In genomic region chr10:132036153-132036886, GRCh38 we compare ENCODE assay signal across 8 cellular contexts. TPM values are rescaled to one million over a fixed set of nuclear protein-coding genes. Genes with fewer than 3 reads are reported as not detected.
DNase-seq lines count a peak whose midpoint lies in the region; ATAC-seq and TF ChIP-seq lines count a peak whose summit lies in the region.

No MANE protein-coding gene starts in this region.

- H3K4me1 Mint-ChIP-seq in CD4-positive, alpha-beta T cell (ENCODE audit: low read depth) = peaks cover 6% of the 10 kb centered on the region
- H3K4me1 Mint-ChIP-seq in T-cell (peaks cover 2 to 15% (median 6%) of the 10 kb centered on the region in 3 donors), progenitor cell of endocrine pancreas (ENCODE audit: low read depth) (peaks cover 5% of the 10 kb centered on the region)
- H3K4me1 Mint-ChIP-seq in activated T-helper 2 cell treated with anti-CD3 and anti-CD28 coated beads, Interferon-gamma antibody, Interleukin-2, Interleukin-4, amounts not matched to agents 10 μg/mL and 5 μg/mL and 100 μg/mL, durations not matched to agents 14 hours and 24 hours and 36 hours (ENCODE audit: low read depth) = no peaks in the 10 kb centered on the region

- peaks cover 45% of the 10 kb centered on the region for H3K27me3 ChIP-seq in CD4-positive, alpha-beta T cell (ENCODE audit: control insufficient read depth, insufficient read depth, low read length)
- H3K27me3 ChIP-seq in cardiac muscle cell = peaks cover 90% of the 10 kb centered on the region

- H3K4me3 Mint-ChIP-seq in CD4-positive, alpha-beta T cell = peak overlapping the region; percentile 25
- H3K4me3 Mint-ChIP-seq in T-cell (peak overlapping the region in 2 of 3 donors; percentile 13 to 53), progenitor cell of endocrine pancreas (ENCODE audit: low read depth) (peak overlapping the region; percentile 55)
- H3K4me3 Mint-ChIP-seq in activated T-helper 2 cell treated with anti-CD3 and anti-CD28 coated beads, Interferon-gamma antibody, Interleukin-2, Interleukin-4, amounts not matched to agents 10 μg/mL and 5 μg/mL and 100 μg/mL, durations not matched to agents 14 hours and 24 hours and 36 hours (ENCODE audit: low read depth) = no peak overlapping the region

- no peaks in the 10 kb centered on the region for H3K4me1 ChIP-seq in cardiac muscle cell (ENCODE audit: low read depth)

- intact Hi-C loops in CD4-positive, alpha-beta T cell (cut with DNase I, micrococcal nuclease) = no loop called here
- intact Hi-C loops in activated T-helper 2 cell treated with anti-CD3 and anti-CD28 coated beads, Interferon-gamma antibody, Interleukin-2, Interleukin-4, amounts not matched to agents 10 μg/mL and 5 μg/mL and 100 μg/mL, durations not matched to agents 14 hours and 24 hours and 36 hours (cut with micrococcal nuclease) = no loop called here

- H3K9me3 ChIP-seq in CD4-positive, alpha-beta T cell (ENCODE audit: control insufficient read depth, low read length) = no peaks in the 10 kb centered on the region
- H3K9me3 ChIP-seq in cardiac muscle cell (ENCODE audit: low read depth) = no peaks in the 10 kb centered on the region

- no peak for TF ChIP-seq CTCF in CD4-positive, alpha-beta T cell (IDR thresholded peaks at IDR 0.05)
- TF ChIP-seq CTCF in cardiac muscle cell (IDR thresholded peaks at IDR 0.05; ENCODE audit: low read depth, low read length) = no peak
- TF ChIP-seq CTCF in progenitor cell of endocrine pancreas (IDR thresholded peaks at IDR 0.05; ENCODE audit: unreplicated experiment) = no peak

- CTCF ChIA-PET in CD4-positive, alpha-beta T cell (lab: Charles Lee) = no interaction called here
- CTCF ChIA-PET in T-cell (lab: Charles Lee) = interaction anchor here in 1 of 2 donors (0.6 kb wide), 1 partner anchor 157 kb away, joined by 4 read pairs; no protein-coding TSS in a partner anchor

- H3K27ac ChIP-seq in CD4-positive, alpha-beta T cell (ENCODE audit: low read depth, low read length) = no peak overlapping the region
- no peak overlapping the region for H3K27ac ChIP-seq in cardiac muscle cell

- H3K36me3 Mint-ChIP-seq in CD4-positive, alpha-beta T cell (ENCODE audit: low read depth) = no peaks in the 10 kb centered on the region
- H3K36me3 Mint-ChIP-seq in T-cell = no peaks in the 10 kb centered on the region
- no peaks in the 10 kb centered on the region for H3K36me3 Mint-ChIP-seq in progenitor cell of endocrine pancreas (ENCODE audit: insufficient read depth)
- no peaks in the 10 kb centered on the region for H3K36me3 Mint-ChIP-seq in activated T-helper 2 cell treated with anti-CD3 and anti-CD28 coated beads, Interferon-gamma antibody, Interleukin-2, Interleukin-4, amounts not matched to agents 10 μg/mL and 5 μg/mL and 100 μg/mL, durations not matched to agents 14 hours and 24 hours and 36 hours (ENCODE audit: low read depth)

- H3K27me3 Mint-ChIP-seq in CD4-positive, alpha-beta T cell = peaks cover 85% of the 10 kb centered on the region
- H3K27me3 Mint-ChIP-seq in T-cell = peaks cover 41 to 74% of the 10 kb centered on the region in 2 donors
- peaks cover 80% of the 10 kb centered on the region for H3K27me3 Mint-ChIP-seq in progenitor cell of endocrine pancreas
- peaks cover 43% of the 10 kb centered on the region for H3K27me3 Mint-ChIP-seq in activated T-helper 2 cell treated with anti-CD3 and anti-CD28 coated beads, Interferon-gamma antibody, Interleukin-2, Interleukin-4, amounts not matched to agents 10 μg/mL and 5 μg/mL and 100 μg/mL, durations not matched to agents 14 hours and 24 hours and 36 hours (ENCODE audit: low read depth)

- no peak for ATAC-seq in CD4-positive, alpha-beta T cell (ENCODE audit: poor library complexity)
- peak in 2 of 4 experiments; percentile 26 to 41 for ATAC-seq in T-cell (replicated peaks in 1 of 4)

- DNase-seq in CD4-positive, alpha-beta T cell = no peak
- no peak for DNase-seq in T-cell
- DNase-seq in cardiac muscle cell (ENCODE audit: low read depth in 1 of 2, low spot score in 1 of 2) = peak; percentile 45 to 64
- no peak for DNase-seq in progenitor cell of endocrine pancreas (ENCODE audit: low spot score, unreplicated experiment)
- no peak for DNase-seq in NCI-H1105 treated with DMSO at 0.1 percent for 48 hours (lab: John Stamatoyannopoulos, UW)
- DNase-seq in epidermal melanocyte (ENCODE audit: insufficient read length, low spot score) = no peak
- DNase-seq in activated CD8-positive, alpha-beta memory T cell treated with anti-CD3 and anti-CD28 coated beads for 24 hours = no peak
- no peak for DNase-seq in activated T-helper 2 cell treated with anti-CD3 and anti-CD28 coated beads, Interferon-gamma antibody, Interleukin-2, Interleukin-4, amounts not matched to agents 10 μg/mL and 5 μg/mL and 100 μg/mL, durations not matched to agents 14 hours and 24 hours and 36 hours (ENCODE audit: low spot score)

- no peak overlapping the region for H3K27ac Mint-ChIP-seq in CD4-positive, alpha-beta T cell
- H3K27ac Mint-ChIP-seq in T-cell = no peak overlapping the region
- no peak overlapping the region for H3K27ac Mint-ChIP-seq in progenitor cell of endocrine pancreas
- H3K27ac Mint-ChIP-seq in activated T-helper 2 cell treated with anti-CD3 and anti-CD28 coated beads, Interferon-gamma antibody, Interleukin-2, Interleukin-4, amounts not matched to agents 10 μg/mL and 5 μg/mL and 100 μg/mL, durations not matched to agents 14 hours and 24 hours and 36 hours = no peak overlapping the region

- POLR2A ChIA-PET in CD4-positive, alpha-beta T cell (lab: Charles Lee) = no interaction called here
- POLR2A ChIA-PET in T-cell (lab: Charles Lee) = no interaction called here

- no peaks in the 10 kb centered on the region for H3K9me3 Mint-ChIP-seq in CD4-positive, alpha-beta T cell
- no peaks in the 10 kb centered on the region for H3K9me3 Mint-ChIP-seq in T-cell
- H3K9me3 Mint-ChIP-seq in progenitor cell of endocrine pancreas (ENCODE audit: low read depth) = no peaks in the 10 kb centered on the region
- no peaks in the 10 kb centered on the region for H3K9me3 Mint-ChIP-seq in activated T-helper 2 cell treated with anti-CD3 and anti-CD28 coated beads, Interferon-gamma antibody, Interleukin-2, Interleukin-4, amounts not matched to agents 10 μg/mL and 5 μg/mL and 100 μg/mL, durations not matched to agents 14 hours and 24 hours and 36 hours

- peak overlapping the region; percentile 39 for H3K4me3 ChIP-seq in cardiac muscle cell

- no peaks in the 10 kb centered on the region for H3K36me3 ChIP-seq in cardiac muscle cell

RNA-seq across cellular contexts. Expression of gene JAKMIP3, which starts 29.4 kb away (rescaled TPM):
- total RNA-seq in CD4-positive, alpha-beta T cell = under 1 TPM; 0.28 to 0.36 TPM
- total RNA-seq in T-cell = under 1 TPM; 0.32 to 0.98 (median 0.50) TPM
- 0.42 and 0.56 TPM in 2 replicates for total RNA-seq in cardiac muscle cell
- polyA plus RNA-seq in cardiac muscle cell = 0.26 and 0.75 TPM in 2 replicates
- 0.17 and 0.27 TPM in 2 replicates for total RNA-seq in progenitor cell of endocrine pancreas
- 1.3 TPM in 2 replicates for total RNA-seq in activated T-helper 2 cell treated with anti-CD3 and anti-CD28 coated beads, Interferon-gamma antibody, Interleukin-2, Interleukin-4, amounts not matched to agents 10 μg/mL and 5 μg/mL and 100 μg/mL, durations not matched to agents 14 hours and 24 hours and 36 hours

RNA-seq across cellular contexts. Expression of gene BNIP3, which starts 54.6 kb away (rescaled TPM):
- total RNA-seq in CD4-positive, alpha-beta T cell = 10 to 100 TPM; 21.0 to 23.6 TPM
- total RNA-seq in T-cell (10 to 100 TPM; 23.9 to 30.2 (median 27.8) TPM), cardiac muscle cell (1,301 and 1,791 TPM in 2 replicates), progenitor cell of endocrine pancreas (28.5 and 32.4 TPM in 2 replicates)
- 675 and 686 TPM in 2 replicates for polyA plus RNA-seq in cardiac muscle cell
- 93.3 and 99.0 TPM in 2 replicates for total RNA-seq in activated T-helper 2 cell treated with anti-CD3 and anti-CD28 coated beads, Interferon-gamma antibody, Interleukin-2, Interleukin-4, amounts not matched to agents 10 μg/mL and 5 μg/mL and 100 μg/mL, durations not matched to agents 14 hours and 24 hours and 36 hours

Comparison
In these comparisons a context has a peak if more than half of its experiments do, and no peak if none do; other contexts are left out.
1. DNase-seq: peak in cardiac muscle cell (2 of 2); none in CD4-positive, alpha-beta T cell (0 of 10), T-cell (0 of 34), progenitor cell of endocrine pancreas (single experiment), NCI-H1105 treated with DMSO at 0.1 percent for 48 hours (single experiment), epidermal melanocyte (single experiment), activated CD8-positive, alpha-beta memory T cell treated with anti-CD3 and anti-CD28 coated beads for 24 hours (single experiment) and activated T-helper 2 cell treated with anti-CD3 and anti-CD28 coated beads, Interferon-gamma antibody, Interleukin-2, Interleukin-4, amounts not matched to agents 10 μg/mL and 5 μg/mL and 100 μg/mL, durations not matched to agents 14 hours and 24 hours and 36 hours (single experiment).
2. RNA of gene BNIP3, which starts 54.6 kb away (total RNA-seq): 1,301 to 1,791 TPM in cardiac muscle cell; 93.3 to 99.0 TPM in activated T-helper 2 cell treated with anti-CD3 and anti-CD28 coated beads, Interferon-gamma antibody, Interleukin-2, Interleukin-4, amounts not matched to agents 10 μg/mL and 5 μg/mL and 100 μg/mL, durations not matched to agents 14 hours and 24 hours and 36 hours, 28.5 to 32.4 TPM in progenitor cell of endocrine pancreas, 23.9 to 30.2 TPM in T-cell and 21.0 to 23.6 TPM in CD4-positive, alpha-beta T cell; every median in the first group is over 10 times any median in the second.